18 cellular contexts compared by ENCODE assay signal in genomic region chr3:15451468-15452113, GRCh38. TPM values are rescaled to one million over a fixed set of nuclear protein-coding genes. Genes with fewer than 3 reads are reported as not detected.
A peak's percentile ranks its signal among the peaks of the same experiment; 100 is the strongest.
DNase-seq lines count a peak whose midpoint lies in the region; ATAC-seq and TF ChIP-seq lines count a peak whose summit lies in the region.
"Had no signal": no experiment of that assay in that cellular context is flagged by ENCODE, and none has a peak within 500 bp of the region (broad histone marks: within the 10 kb centered on the region; RNA-seq: fewer than 3 reads in every experiment).

No MANE protein-coding gene starts in this region.

- H3K27ac ChIP-seq in right atrium auricular region (no peak overlapping the region), heart right ventricle (no peak overlapping the region), trophoblast cell (ENCODE audit: low read depth, low read length) (no peak overlapping the region), mammary epithelial cell (ENCODE audit: insufficient read depth, low read depth, low read length) (no peak overlapping the region)

- CTCF ChIA-PET in mammary epithelial cell (lab: Charles Lee; ENCODE audit: low non-redundant PET): no interaction called here

- no peak overlapping the region for H4K12ac ChIP-seq in trophoblast cell (ENCODE audit: low read depth, low read length)

- H3K79me1 ChIP-seq in trophoblast cell (ENCODE audit: low read length): no peaks in the 10 kb centered on the region

- no peak overlapping the region for H2BK120ac ChIP-seq in trophoblast cell (ENCODE audit: insufficient read depth, low read length, poor library complexity)

- H3K27me3 Mint-ChIP-seq in immature natural killer cell (ENCODE audit: low read depth in 3 of 3): peaks cover 2 to 7% (median 3%) of the 10 kb centered on the region in 3 donors
- H3K27me3 Mint-ChIP-seq: B cell had no signal

- H3K27me3 ChIP-seq in right atrium auricular region: no peaks in the 10 kb centered on the region
- H3K27me3 ChIP-seq in heart right ventricle: no peaks in the 10 kb centered on the region
- no peaks in the 10 kb centered on the region for H3K27me3 ChIP-seq in trophoblast cell (ENCODE audit: insufficient read depth, low read length)
- no peaks in the 10 kb centered on the region for H3K27me3 ChIP-seq in mammary epithelial cell (ENCODE audit: insufficient read depth, low read length)
- H3K27me3 ChIP-seq: BLaER1 treated with 17β-estradiol and CSF1 and Interleukin-3, amounts not matched to agents 10 nM and 100 nM had no signal

- H3K4me2 ChIP-seq in trophoblast cell (ENCODE audit: low read length) (no peak overlapping the region), mammary epithelial cell (ENCODE audit: insufficient read depth, low read depth, low read length) (no peak overlapping the region)
- H3K4me2 ChIP-seq: BLaER1 treated with 17β-estradiol and CSF1 and Interleukin-3, amounts not matched to agents 10 nM and 100 nM had no signal

- H3K4me3 Mint-ChIP-seq in immature natural killer cell: peak overlapping the region in 4 of 5 donors; percentile 29 to 67 (median 58)
- H3K4me3 Mint-ChIP-seq: B cell; CD8-positive, alpha-beta T cell; HFFc6 had no signal

- no peak overlapping the region for H3K9ac ChIP-seq in trophoblast cell (ENCODE audit: low read length)
- no peak overlapping the region for H3K9ac ChIP-seq in mammary epithelial cell (ENCODE audit: insufficient read depth, low read length)
- H3K9ac ChIP-seq: BLaER1 treated with 17β-estradiol and CSF1 and Interleukin-3, amounts not matched to agents 10 nM and 100 nM had no signal

- no peak overlapping the region for H3K18ac ChIP-seq in trophoblast cell (ENCODE audit: low read length)

- DNase-seq in right atrium auricular region (ENCODE audit: low spot score) (peak; percentile 47), heart right ventricle (no peak), immature natural killer cell (peak; percentile 34 to 43 (median 36)), trophoblast cell (peak; percentile 98 to 99), mammary epithelial cell (no peak)
- DNase-seq: Calu3; CD8-positive, alpha-beta T cell; DMS53; DND-41; EL; GOT3; H7; HFFc6; IMR-90 had no signal

- H2AFZ ChIP-seq in trophoblast cell (ENCODE audit: insufficient read depth, low read length, poor library complexity) (no peak overlapping the region), mammary epithelial cell (ENCODE audit: low read depth, low read length) (no peak overlapping the region)

- H3K23ac ChIP-seq in trophoblast cell (ENCODE audit: low read length): no peak overlapping the region

- H3K4me1 ChIP-seq in right atrium auricular region (no peaks in the 10 kb centered on the region), heart right ventricle (no peaks in the 10 kb centered on the region), trophoblast cell (ENCODE audit: control insufficient read depth in 1 of 2, insufficient read depth in 2 of 2, low read length in 2 of 2) (peaks cover 0 to 1% of the 10 kb centered on the region in 2 experiments), mammary epithelial cell (ENCODE audit: insufficient read depth, low read length) (no peaks in the 10 kb centered on the region)

- no peak overlapping the region for H2BK5ac ChIP-seq in trophoblast cell (ENCODE audit: low read depth, low read length, poor library complexity)

- H3K79me2 ChIP-seq in trophoblast cell (ENCODE audit: control insufficient read depth, insufficient read depth, low read length, poor library complexity): no peaks in the 10 kb centered on the region
- H3K79me2 ChIP-seq in mammary epithelial cell (ENCODE audit: insufficient read depth, low read length): no peaks in the 10 kb centered on the region

- H3K4ac ChIP-seq in trophoblast cell (ENCODE audit: low read depth, low read length): no peak overlapping the region

- H4K8ac ChIP-seq in trophoblast cell (ENCODE audit: low read depth, low read length): no peak overlapping the region

- no peak for ATAC-seq in heart right ventricle
- no peak for ATAC-seq in GM21723 (IDR thresholded peaks at IDR 0.05; ENCODE audit: unreplicated experiment)
- ATAC-seq: CD8-positive, alpha-beta T cell; HCT116 had no signal

- no peak overlapping the region for H2BK12ac ChIP-seq in trophoblast cell (ENCODE audit: low read length)

- no peaks in the 10 kb centered on the region for H3K9me3 Mint-ChIP-seq in immature natural killer cell
- H3K9me3 Mint-ChIP-seq: CD8-positive, alpha-beta T cell; HFFc6 had no signal

- H3K27ac Mint-ChIP-seq in immature natural killer cell: peak overlapping the region; percentile 76 to 92 (median 88)
- H3K27ac Mint-ChIP-seq: B cell; CD8-positive, alpha-beta T cell; HFFc6 had no signal

- dilution Hi-C loops in mammary epithelial cell (cut with HindIII; ENCODE audit: low sequenced_read_pairs): no loop called here

- no peak overlapping the region for H2AK5ac ChIP-seq in trophoblast cell (ENCODE audit: low read length)

- intact Hi-C loops in heart right ventricle (cut with DNase I) (no loop called here), mammary epithelial cell (cut with micrococcal nuclease) (no loop called here)

- no peak overlapping the region for H3K4me3 ChIP-seq in right atrium auricular region
- no peak overlapping the region for H3K4me3 ChIP-seq in heart right ventricle
- H3K4me3 ChIP-seq in trophoblast cell (ENCODE audit: low read depth, low read length): no peak overlapping the region
- no peak overlapping the region for H3K4me3 ChIP-seq in mammary epithelial cell (replicated peaks in 1 of 3; ENCODE audit: insufficient read depth in 1 of 3, low read depth in 2 of 3, low read length in 3 of 3)
- H3K4me3 ChIP-seq: BLaER1 treated with 17β-estradiol and CSF1 and Interleukin-3, amounts not matched to agents 10 nM and 100 nM had no signal

- H3K36me3 ChIP-seq in right atrium auricular region (peaks cover 5% of the 10 kb centered on the region), heart right ventricle (peaks cover 0 to 37% (median 0%) of the 10 kb centered on the region in 9 donors), trophoblast cell (ENCODE audit: control insufficient read depth in 1 of 2, insufficient read depth in 2 of 2, low read length in 2 of 2) (no peaks in the 10 kb centered on the region), mammary epithelial cell (ENCODE audit: insufficient read depth, low read length) (no peaks in the 10 kb centered on the region)

- no peak overlapping the region for H4K91ac ChIP-seq in trophoblast cell (ENCODE audit: low read depth, low read length)

- H3K14ac ChIP-seq in trophoblast cell (ENCODE audit: low read length): no peak overlapping the region

- no TSS peak for BruUV-seq in mammary epithelial cell (replicated peaks; lab: Mats Ljungman, UMichigan)

- no peaks in the 10 kb centered on the region for H3K9me3 ChIP-seq in right atrium auricular region
- H3K9me3 ChIP-seq in heart right ventricle: no peaks in the 10 kb centered on the region
- peaks cover 3% of the 10 kb centered on the region for H3K9me3 ChIP-seq in trophoblast cell (ENCODE audit: insufficient read depth, low read depth, low read length)
- no peaks in the 10 kb centered on the region for H3K9me3 ChIP-seq in mammary epithelial cell (replicated peaks; ENCODE audit: insufficient read depth, low read length)
- H3K9me3 ChIP-seq: BLaER1 treated with 17β-estradiol and CSF1 and Interleukin-3, amounts not matched to agents 10 nM and 100 nM had no signal

- H4K20me1 ChIP-seq in mammary epithelial cell (ENCODE audit: insufficient read depth, low read length): no peaks in the 10 kb centered on the region
- H4K20me1 ChIP-seq: BLaER1 treated with 17β-estradiol and CSF1 and Interleukin-3, amounts not matched to agents 10 nM and 100 nM had no signal

- WGBS in heart right ventricle, 2 donors: 88 to 92% methylated on average over 12 of the region's 12 CpGs
- no CpG with 5 or more reads among the region's 12 CpGs for whole genome bisulfite sequencing in trophoblast cell (ENCODE audit: extremely low coverage, insufficient coverage, insufficient read length)
- WGBS in mammary epithelial cell (ENCODE audit: low coverage, missing lambda C conversion rate): 75% methylated on average over 12 of the region's 12 CpGs

- peaks cover 27 to 42% of the 10 kb centered on the region in 2 donors for H3K4me1 Mint-ChIP-seq in immature natural killer cell
- H3K4me1 Mint-ChIP-seq: B cell had no signal

- in situ Hi-C loops in mammary epithelial cell (cut with MboI; ENCODE audit: low sequenced_read_pairs in 2 of 2): no loop called here

- peaks cover 4 to 16% (median 14%) of the 10 kb centered on the region in 3 donors for H3K36me3 Mint-ChIP-seq in immature natural killer cell

- TF ChIP-seq CTCF in right atrium auricular region (IDR thresholded peaks at IDR 0.05) (no peak), heart right ventricle (IDR thresholded peaks at IDR 0.05) (no peak), mammary epithelial cell (conservative IDR thresholded peaks at IDR 0.05 in 1 of 2, IDR thresholded peaks at IDR 0.05 in 1 of 2; ENCODE audit: extremely low read depth in 1 of 2, insufficient read depth in 1 of 2, low read depth in 1 of 2, low read length in 2 of 2) (no peak)

RNA-seq across cellular contexts. Expression of gene EAF1, which starts 24.2 kb away (rescaled TPM):
- total RNA-seq in right atrium auricular region (10 to 100 TPM in 1 of 2 donors, 1 to 10 TPM in 1; 9.7 to 13.2 TPM), heart right ventricle (10 to 100 TPM in 2 of 10 donors, 1 to 10 TPM in 8; 7.0 to 12.4 (median 8.5) TPM), mammary epithelial cell (10 to 100 TPM; 23.4 to 40.3 TPM)
- polyA plus RNA-seq in heart right ventricle (1 to 10 TPM; 2.3 to 4.3 TPM), immature natural killer cell (10 to 100 TPM; 14.4 to 24.0 (median 14.6) TPM), mammary epithelial cell (10.9 TPM)
- polyA plus RNA-seq in trophoblast cell (2013): 44.8 and 48.3 TPM in 2 replicates
- polyA minus RNA-seq in mammary epithelial cell: 9.0 TPM

RNA-seq across cellular contexts. Expression of gene METTL6, which starts 24.2 kb away (rescaled TPM):
- 1 to 10 TPM; 6.3 to 7.8 TPM for total RNA-seq in right atrium auricular region
- 10 to 100 TPM in 2 of 10 donors, 1 to 10 TPM in 8; 7.1 to 11.3 (median 9.4) TPM for total RNA-seq in heart right ventricle
- 10 to 100 TPM in 1 of 2 donors, 1 to 10 TPM in 1; 3.8 to 11.0 TPM for polyA plus RNA-seq in heart right ventricle
- polyA plus RNA-seq in immature natural killer cell: 10 to 100 TPM in 2 of 3 donors, 1 to 10 TPM in 1; 2.3 to 20.3 (median 13.1) TPM
- polyA plus RNA-seq in trophoblast cell (2013): 19.9 TPM in 2 replicates
- 10 to 100 TPM; 19.7 to 21.5 TPM for total RNA-seq in mammary epithelial cell
- 14.5 TPM for polyA plus RNA-seq in mammary epithelial cell
- 12.1 TPM for polyA minus RNA-seq in mammary epithelial cell

Comparison
In these comparisons a context has a peak if more than half of its experiments do, and no peak if none do; other contexts are left out.
1. DNase-seq: peak in right atrium auricular region (single experiment), immature natural killer cell (3 of 3) and trophoblast cell (2 of 2); none in heart right ventricle (0 of 2) and mammary epithelial cell (single experiment).